Comparison of ENCODE assay signal across 14 cellular contexts in the genomic region with DNA sequence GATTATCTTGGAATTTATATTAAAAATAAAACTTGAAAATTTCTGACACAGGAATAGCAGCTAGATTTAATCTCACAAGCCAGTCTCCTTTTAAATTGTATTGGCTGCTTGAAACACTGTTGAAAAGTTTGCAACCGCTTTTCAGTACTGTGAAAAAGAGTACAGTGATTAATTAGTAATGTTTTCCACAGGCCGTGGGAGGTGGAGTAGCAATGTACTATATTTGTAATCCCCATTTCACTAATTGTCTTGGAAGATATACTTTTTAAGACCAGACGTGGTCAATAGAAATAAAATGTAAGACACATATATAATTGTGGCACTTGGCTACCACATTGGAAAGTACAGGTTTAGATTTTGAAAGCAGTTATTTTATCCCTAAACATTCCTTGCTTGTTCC. TPM values are rescaled to one million over a fixed set of nuclear protein-coding genes. Genes with fewer than 3 reads are reported as not detected.
"Had no signal": no experiment of that assay in that cellular context is flagged by ENCODE, and none has a peak within 500 bp of the region (broad histone marks: within the 10 kb centered on the region; RNA-seq: fewer than 3 reads in every experiment).

No MANE protein-coding gene starts in this region.

- DNase-seq: activated CD4-positive, alpha-beta memory T cell treated with anti-CD3 and anti-CD28 coated beads for 36 hours; activated CD8-positive, alpha-beta memory T cell treated with anti-CD3 and anti-CD28 coated beads, Interleukin-2, amount 50 U/mL, for 4 hours; amygdala; left ventricle myocardium inferior; mesendoderm; stimulated activated CD4-positive, alpha-beta T cell treated with anti-CD3 and anti-CD28 coated beads, Interleukin-12 subunit alpha, Interleukin-12 subunit beta, amount 100 ng/mL, for 4 hours; stimulated activated CD4-positive, alpha-beta T cell treated with anti-CD3 and anti-CD28 coated beads, Interleukin-4, amount 100 ng/mL, for 1 hour had no signal

- H3K9me3 Mint-ChIP-seq: activated CD4-positive, alpha-beta memory T cell treated with anti-CD3 and anti-CD28 coated beads for 36 hours; brain; dendritic cell treated with granulocyte-macrophage colony-stimulating factor and Interleukin-4, amounts not matched to agents 40 ng/mL and 50 ng/mL, for 4 days had no signal

- H3K27me3 Mint-ChIP-seq: activated CD4-positive, alpha-beta memory T cell treated with anti-CD3 and anti-CD28 coated beads for 36 hours; brain; dendritic cell treated with granulocyte-macrophage colony-stimulating factor and Interleukin-4, amounts not matched to agents 40 ng/mL and 50 ng/mL, for 4 days had no signal

- H3K4me3 Mint-ChIP-seq: activated CD4-positive, alpha-beta memory T cell treated with anti-CD3 and anti-CD28 coated beads for 36 hours; brain; dendritic cell treated with granulocyte-macrophage colony-stimulating factor and Interleukin-4, amounts not matched to agents 40 ng/mL and 50 ng/mL, for 4 days had no signal

- H3K27me3 ChIP-seq: gastroesophageal sphincter, tibial nerve, vagina had no signal

- ATAC-seq: gastroesophageal sphincter had no signal

- H3K27ac ChIP-seq: gastroesophageal sphincter, left ventricle myocardium inferior, vagina had no signal

- H3K4me1 Mint-ChIP-seq: brain had no signal

- H3K9me3 ChIP-seq: gastroesophageal sphincter, left ventricle myocardium inferior, tibial nerve, vagina had no signal

RNA-seq across cellular contexts. Expression of gene MYOCOS, which starts 40.8 kb away (rescaled TPM):
- total RNA-seq: activated CD4-positive, alpha-beta memory T cell treated with anti-CD3 and anti-CD28 coated beads for 36 hours; epithelial cell of proximal tubule; gastroesophageal sphincter; left ventricle myocardium inferior; subcutaneous adipose tissue; tibial nerve; vagina had no signal
